Comparison of ENCODE assay signal across 22 cellular contexts in the genomic region with DNA sequence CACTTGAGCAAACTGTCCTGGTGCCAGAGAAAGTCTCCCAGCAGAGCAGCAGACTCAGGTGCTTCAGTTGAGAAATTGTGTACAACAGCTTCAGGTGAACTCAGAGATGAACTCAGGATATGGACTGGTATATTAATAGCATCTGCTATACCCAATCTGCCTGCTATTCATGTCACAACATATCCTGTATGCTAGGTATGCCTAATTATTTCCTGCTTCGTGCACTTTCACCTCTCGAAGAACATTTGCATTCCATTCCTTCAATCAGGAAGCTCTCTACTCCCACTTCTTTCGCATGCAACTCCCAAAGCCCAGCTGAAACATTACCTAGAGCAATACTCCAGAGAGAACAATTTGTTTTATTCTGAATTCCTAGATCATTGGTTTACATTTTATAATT.
DNase-seq lines count a peak whose midpoint lies in the region; ATAC-seq and TF ChIP-seq lines count a peak whose summit lies in the region.
"Had no signal": no experiment of that assay in that cellular context is flagged by ENCODE, and none has a peak within 500 bp of the region (broad histone marks: within the 10 kb centered on the region; RNA-seq: fewer than 3 reads in every experiment).

No MANE protein-coding gene starts in this region.

- H2AFZ ChIP-seq in GM23338: no peak overlapping the region

- H3K36me3 ChIP-seq in GM23338 (ENCODE audit: insufficient read depth): no peaks in the 10 kb centered on the region
- H3K36me3 ChIP-seq: MG63, Peyer's patch had no signal

- ATAC-seq in GM23338: no peak
- ATAC-seq in activated naive CD8-positive, alpha-beta T cell treated with anti-CD3 and anti-CD28 coated beads, Interleukin-2, amount 50 U/mL, for 24 hours: no peak
- no peak for ATAC-seq in GM18519 (IDR thresholded peaks at IDR 0.05; ENCODE audit: low FRiP score, unreplicated experiment)
- ATAC-seq: A549 had no signal

- POLR2A ChIA-PET in RWPE1 (lab: Yijun Ruan, JAX; ENCODE audit: low non-redundant PET): interaction anchor here (0.5 kb wide), 1 partner anchor 128 kb away, joined by 3 read pairs; no protein-coding TSS in a partner anchor

- no peaks in the 10 kb centered on the region for H3K9me2 ChIP-seq in GM23338 (ENCODE audit: insufficient read depth)
- H3K9me2 ChIP-seq: SK-N-SH had no signal

- H3K27me3 Mint-ChIP-seq in GM23338 (ENCODE audit: insufficient read depth, low read depth, poor library complexity): peaks cover 3% of the 10 kb centered on the region
- no peaks in the 10 kb centered on the region for H3K27me3 Mint-ChIP-seq in mesothelial cell of epicardium (ENCODE audit: low read depth)
- no peaks in the 10 kb centered on the region for H3K27me3 Mint-ChIP-seq in activated naive CD8-positive, alpha-beta T cell treated with anti-CD3 and anti-CD28 coated beads, Interleukin-2, amount 50 U/mL, for 24 hours
- no peaks in the 10 kb centered on the region for H3K27me3 Mint-ChIP-seq in activated T-helper 2 cell treated with anti-CD3 and anti-CD28 coated beads, Interferon-gamma antibody, Interleukin-2, Interleukin-4, amounts not matched to agents 10 μg/mL and 5 μg/mL and 100 μg/mL, durations not matched to agents 14 hours and 24 hours and 36 hours (ENCODE audit: low read depth)
- H3K27me3 Mint-ChIP-seq: CD4-positive, alpha-beta T cell; IgD-negative memory B cell had no signal

- H3K79me2 ChIP-seq in GM23338 (replicated peaks; ENCODE audit: insufficient read depth): no peaks in the 10 kb centered on the region

- CTCF ChIA-PET in RWPE1 (lab: Yijun Ruan, JAX): interaction anchor here (0.6 to 0.7 kb wide), 3 partner anchors 45 to 131 kb away, joined by 3 to 4 read pairs (median 4); no protein-coding TSS in a partner anchor

- H3K4me3 ChIP-seq in GM23338 (no peak overlapping the region), fibroblast of pulmonary artery (replicated peaks; ENCODE audit: low read depth, low read length) (no peak overlapping the region)
- H3K4me3 ChIP-seq: A549, MG63, Peyer's patch had no signal

- peaks cover 6% of the 10 kb centered on the region; the same call in 1 of the 3 replicates for H3K4me1 Mint-ChIP-seq in GM23338
- peaks cover 11% of the 10 kb centered on the region for H3K4me1 Mint-ChIP-seq in mesothelial cell of epicardium
- no peaks in the 10 kb centered on the region for H3K4me1 Mint-ChIP-seq in activated naive CD8-positive, alpha-beta T cell treated with anti-CD3 and anti-CD28 coated beads, Interleukin-2, amount 50 U/mL, for 24 hours
- H3K4me1 Mint-ChIP-seq in activated T-helper 2 cell treated with anti-CD3 and anti-CD28 coated beads, Interferon-gamma antibody, Interleukin-2, Interleukin-4, amounts not matched to agents 10 μg/mL and 5 μg/mL and 100 μg/mL, durations not matched to agents 14 hours and 24 hours and 36 hours (ENCODE audit: low read depth): no peaks in the 10 kb centered on the region
- H3K4me1 Mint-ChIP-seq: IgD-negative memory B cell had no signal

- H3K4me3 Mint-ChIP-seq in GM23338: no peak overlapping the region
- H3K4me3 Mint-ChIP-seq in mesothelial cell of epicardium: no peak overlapping the region
- no peak overlapping the region for H3K4me3 Mint-ChIP-seq in activated naive CD8-positive, alpha-beta T cell treated with anti-CD3 and anti-CD28 coated beads, Interleukin-2, amount 50 U/mL, for 24 hours
- H3K4me3 Mint-ChIP-seq in activated T-helper 2 cell treated with anti-CD3 and anti-CD28 coated beads, Interferon-gamma antibody, Interleukin-2, Interleukin-4, amounts not matched to agents 10 μg/mL and 5 μg/mL and 100 μg/mL, durations not matched to agents 14 hours and 24 hours and 36 hours (ENCODE audit: low read depth): no peak overlapping the region
- H3K4me3 Mint-ChIP-seq: CD4-positive, alpha-beta T cell; H9; IgD-negative memory B cell had no signal

- no peaks in the 10 kb centered on the region for H3K4me1 ChIP-seq in GM23338 (ENCODE audit: insufficient read depth)
- H3K4me1 ChIP-seq: A549, Peyer's patch had no signal

- no peak overlapping the region for H3K27ac ChIP-seq in GM23338 (ENCODE audit: low read depth)
- H3K27ac ChIP-seq in RWPE1: no peak overlapping the region
- H3K27ac ChIP-seq: A549, HL-60, Peyer's patch had no signal

- no peaks in the 10 kb centered on the region for H3K27me3 ChIP-seq in GM23338 (ENCODE audit: insufficient read depth)
- H3K27me3 ChIP-seq: MG63, Peyer's patch had no signal

- DNase-seq in GM23338 (ENCODE audit: low spot score) (peak; percentile 36), RWPE1 (ENCODE audit: low spot score) (peak; percentile 70), fibroblast of pulmonary artery (ENCODE audit: low read depth) (peak; percentile 58), mesothelial cell of epicardium (ENCODE audit: low spot score in 2 of 2, unreplicated experiment in 2 of 2) (no peak)
- no peak for DNase-seq in activated naive CD8-positive, alpha-beta T cell treated with anti-CD3 and anti-CD28 coated beads, Interleukin-2, amount 50 U/mL, for 24 hours
- DNase-seq in activated T-helper 2 cell treated with anti-CD3 and anti-CD28 coated beads, Interferon-gamma antibody, Interleukin-2, Interleukin-4, amounts not matched to agents 10 μg/mL and 5 μg/mL and 100 μg/mL, durations not matched to agents 14 hours and 24 hours and 36 hours (ENCODE audit: low spot score): no peak
- DNase-seq: CD4-positive, alpha-beta T cell; DMS153; H9; Karpas-422; MG63; NCI-H1092; NCI-H146; NCI-H2029 treated with DMSO at 0.1 percent for 48 hours; NCI-H2171; Peyer's patch; Right ventricle myocardium superior; SK-N-SH had no signal

- no peaks in the 10 kb centered on the region for H3F3A ChIP-seq in GM23338 (replicated peaks; ENCODE audit: low read depth)

- no peak overlapping the region for H3K27ac Mint-ChIP-seq in GM23338
- peak overlapping the region; percentile 55 for H3K27ac Mint-ChIP-seq in mesothelial cell of epicardium
- H3K27ac Mint-ChIP-seq in activated naive CD8-positive, alpha-beta T cell treated with anti-CD3 and anti-CD28 coated beads, Interleukin-2, amount 50 U/mL, for 24 hours: no peak overlapping the region
- no peak overlapping the region for H3K27ac Mint-ChIP-seq in activated T-helper 2 cell treated with anti-CD3 and anti-CD28 coated beads, Interferon-gamma antibody, Interleukin-2, Interleukin-4, amounts not matched to agents 10 μg/mL and 5 μg/mL and 100 μg/mL, durations not matched to agents 14 hours and 24 hours and 36 hours
- H3K27ac Mint-ChIP-seq: CD4-positive, alpha-beta T cell; H9; IgD-negative memory B cell had no signal

- H3K4me2 ChIP-seq in GM23338: no peak overlapping the region
- H3K4me2 ChIP-seq: A549, SK-N-SH had no signal

- H4K20me1 ChIP-seq in GM23338 (replicated peaks; ENCODE audit: insufficient read depth): no peaks in the 10 kb centered on the region

- intact Hi-C loops in activated T-helper 2 cell treated with anti-CD3 and anti-CD28 coated beads, Interferon-gamma antibody, Interleukin-2, Interleukin-4, amounts not matched to agents 10 μg/mL and 5 μg/mL and 100 μg/mL, durations not matched to agents 14 hours and 24 hours and 36 hours (cut with micrococcal nuclease): no loop called here

- H3K9me3 Mint-ChIP-seq in GM23338: no peaks in the 10 kb centered on the region; the same call in 2 of the 3 replicates
- peaks cover 23% of the 10 kb centered on the region for H3K9me3 Mint-ChIP-seq in mesothelial cell of epicardium
- peaks cover 5% of the 10 kb centered on the region for H3K9me3 Mint-ChIP-seq in activated naive CD8-positive, alpha-beta T cell treated with anti-CD3 and anti-CD28 coated beads, Interleukin-2, amount 50 U/mL, for 24 hours
- peaks cover 12% of the 10 kb centered on the region for H3K9me3 Mint-ChIP-seq in activated T-helper 2 cell treated with anti-CD3 and anti-CD28 coated beads, Interferon-gamma antibody, Interleukin-2, Interleukin-4, amounts not matched to agents 10 μg/mL and 5 μg/mL and 100 μg/mL, durations not matched to agents 14 hours and 24 hours and 36 hours
- H3K9me3 Mint-ChIP-seq: H9 had no signal

- H3K36me3 Mint-ChIP-seq in GM23338 (ENCODE audit: low read depth) (no peaks in the 10 kb centered on the region), mesothelial cell of epicardium (no peaks in the 10 kb centered on the region)
- no peaks in the 10 kb centered on the region for H3K36me3 Mint-ChIP-seq in activated naive CD8-positive, alpha-beta T cell treated with anti-CD3 and anti-CD28 coated beads, Interleukin-2, amount 50 U/mL, for 24 hours (ENCODE audit: low read depth)
- no peaks in the 10 kb centered on the region for H3K36me3 Mint-ChIP-seq in activated T-helper 2 cell treated with anti-CD3 and anti-CD28 coated beads, Interferon-gamma antibody, Interleukin-2, Interleukin-4, amounts not matched to agents 10 μg/mL and 5 μg/mL and 100 μg/mL, durations not matched to agents 14 hours and 24 hours and 36 hours (ENCODE audit: low read depth)
- H3K36me3 Mint-ChIP-seq: IgD-negative memory B cell had no signal

- no peak for TF ChIP-seq CTCF in GM23338 (conservative IDR thresholded peaks at IDR 0.05; ENCODE audit: low read depth in 2 of 2)
- no peak for TF ChIP-seq CTCF in RWPE1 (conservative IDR thresholded peaks at IDR 0.05; ENCODE audit: low read depth)
- no peak for TF ChIP-seq CTCF in fibroblast of pulmonary artery (IDR thresholded peaks at IDR 0.05; ENCODE audit: low read length, missing control alignments)
- no peak for TF ChIP-seq CTCF in mesothelial cell of epicardium (IDR thresholded peaks at IDR 0.05; ENCODE audit: unreplicated experiment)

TF ChIP-seq in GM23338, 12 proteins besides CTCF, POLR2A, EP300 and RAD21 (continues in another document):
- no peak for TF ChIP-seq POLR2AphosphoS5 (IDR thresholded peaks at IDR 0.05; ENCODE audit: low read depth)
- no peak for TF ChIP-seq EZH2 (IDR thresholded peaks at IDR 0.05; ENCODE audit: low read depth, unreplicated experiment)

Comparison
In these comparisons a context has a peak if more than half of its experiments do, and no peak if none do; other contexts are left out.
1. DNase-seq: peak in GM23338 (single experiment), RWPE1 (single experiment) and fibroblast of pulmonary artery (single experiment); none in mesothelial cell of epicardium (0 of 2), activated naive CD8-positive, alpha-beta T cell treated with anti-CD3 and anti-CD28 coated beads, Interleukin-2, amount 50 U/mL, for 24 hours (single experiment) and activated T-helper 2 cell treated with anti-CD3 and anti-CD28 coated beads, Interferon-gamma antibody, Interleukin-2, Interleukin-4, amounts not matched to agents 10 μg/mL and 5 μg/mL and 100 μg/mL, durations not matched to agents 14 hours and 24 hours and 36 hours (single experiment).